Comparison of ENCODE assay signal across 9 cellular contexts in the genomic region with DNA sequence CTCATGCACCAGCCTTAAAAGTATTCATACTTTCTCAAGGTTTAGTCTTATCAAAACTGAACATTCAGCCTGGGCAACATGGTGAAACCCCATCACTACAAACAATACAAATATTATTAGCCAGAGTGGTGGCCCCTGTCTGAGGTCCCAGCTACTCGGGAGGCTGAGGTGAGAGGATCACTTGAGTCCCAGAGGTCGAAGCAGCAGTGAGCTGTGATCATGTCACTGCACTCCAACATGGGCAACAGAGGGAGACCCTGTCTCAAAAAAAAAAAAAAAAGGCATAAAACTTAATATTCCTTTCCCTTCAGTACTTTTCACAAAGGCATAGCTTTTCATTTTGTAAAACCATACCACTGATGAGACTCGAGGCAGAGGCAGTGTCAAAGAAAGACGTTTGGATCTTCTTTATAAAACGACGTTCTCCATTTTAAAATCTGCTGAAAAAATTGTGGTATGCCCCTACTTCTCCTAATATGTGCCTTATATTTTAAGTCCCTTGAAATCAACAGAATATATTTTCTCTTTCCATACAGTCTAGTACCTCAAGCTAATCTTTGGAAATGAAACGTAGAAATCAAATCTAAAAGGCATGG. TPM values are rescaled to one million over a fixed set of nuclear protein-coding genes. Genes with fewer than 3 reads are reported as not detected.
A peak's percentile ranks its signal among the peaks of the same experiment; 100 is the strongest.
DNase-seq lines count a peak whose midpoint lies in the region; ATAC-seq and TF ChIP-seq lines count a peak whose summit lies in the region.
"Had no signal": no experiment of that assay in that cellular context is flagged by ENCODE, and none has a peak within 500 bp of the region (broad histone marks: within the 10 kb centered on the region; RNA-seq: fewer than 3 reads in every experiment).

No MANE protein-coding gene starts in this region.

- H3K27me3 ChIP-seq in GM23248 (replicated peaks; ENCODE audit: insufficient read depth): no peaks in the 10 kb centered on the region
- H3K27me3 ChIP-seq in OCI-LY1 (ENCODE audit: insufficient read depth, low read length): no peaks in the 10 kb centered on the region
- no peaks in the 10 kb centered on the region for H3K27me3 ChIP-seq in mammary epithelial cell (ENCODE audit: insufficient read depth, low read length)
- no peaks in the 10 kb centered on the region for H3K27me3 ChIP-seq in neural progenitor cell

- H3K9ac ChIP-seq in GM23248: peak overlapping the region; percentile 90
- peak overlapping the region; percentile 91 for H3K9ac ChIP-seq in OCI-LY1 (ENCODE audit: low read length)
- peak overlapping the region; percentile 94 for H3K9ac ChIP-seq in mammary epithelial cell (ENCODE audit: insufficient read depth, low read length)
- H3K9ac ChIP-seq in neural progenitor cell: peak overlapping the region; percentile 81

- H3K27me3 Mint-ChIP-seq in neural progenitor cell (ENCODE audit: insufficient read depth, low read depth): peaks cover 6% of the 10 kb centered on the region

- H3K9me3 Mint-ChIP-seq in neural progenitor cell: no peaks in the 10 kb centered on the region

- H3K4me2 ChIP-seq in GM23248 (ENCODE audit: unreplicated experiment) (peak overlapping the region; percentile 98), OCI-LY1 (ENCODE audit: low read length) (peak overlapping the region; percentile 75), mammary epithelial cell (ENCODE audit: insufficient read depth, low read depth, low read length) (peak overlapping the region; percentile 81), neural progenitor cell (peak overlapping the region; percentile 93)

- no peaks in the 10 kb centered on the region for H3K36me3 ChIP-seq in GM23248 (ENCODE audit: low read depth)
- H3K36me3 ChIP-seq in OCI-LY1 (ENCODE audit: insufficient read depth, low read length): peaks cover 25% of the 10 kb centered on the region
- H3K36me3 ChIP-seq in mammary epithelial cell (ENCODE audit: insufficient read depth, low read length): peaks cover 5% of the 10 kb centered on the region
- no peaks in the 10 kb centered on the region for H3K36me3 ChIP-seq in neural progenitor cell

- H3K4me3 ChIP-seq in GM23248: peak overlapping the region; percentile 98
- H3K4me3 ChIP-seq in OCI-LY1 (ENCODE audit: low read depth, low read length, poor library complexity, severe bottlenecking): peak overlapping the region; percentile 94
- H3K4me3 ChIP-seq in mammary epithelial cell (replicated peaks in 1 of 3; ENCODE audit: insufficient read depth in 1 of 3, low read depth in 2 of 3, low read length in 3 of 3): peak overlapping the region; percentile 65 to 90 (median 87)
- H3K4me3 ChIP-seq in neural progenitor cell: peak overlapping the region; percentile 86

- H3K9me3 ChIP-seq in GM23248 (ENCODE audit: low read depth) (no peaks in the 10 kb centered on the region), OCI-LY1 (ENCODE audit: low read length) (no peaks in the 10 kb centered on the region), mammary epithelial cell (replicated peaks; ENCODE audit: insufficient read depth, low read length) (no peaks in the 10 kb centered on the region), neural progenitor cell (ENCODE audit: low read depth) (no peaks in the 10 kb centered on the region)

- H3K4me1 ChIP-seq in GM23248 (ENCODE audit: insufficient read depth) (peaks cover 15% of the 10 kb centered on the region), OCI-LY1 (ENCODE audit: insufficient read depth, low read length, severe bottlenecking) (peaks cover 31% of the 10 kb centered on the region), mammary epithelial cell (ENCODE audit: insufficient read depth, low read length) (peaks cover 8% of the 10 kb centered on the region), neural progenitor cell (peaks cover 17% of the 10 kb centered on the region)

- CTCF ChIA-PET in mammary epithelial cell (lab: Charles Lee; ENCODE audit: low non-redundant PET): interaction anchor here (0.7 kb wide), 1 partner anchor 22 kb away, joined by 9 read pairs; no protein-coding TSS in a partner anchor

- no peak for TF ChIP-seq CTCF in OCI-LY1 (IDR thresholded peaks at IDR 0.05; ENCODE audit: low read length)
- no peak for TF ChIP-seq CTCF in mammary epithelial cell (conservative IDR thresholded peaks at IDR 0.05 in 1 of 2, IDR thresholded peaks at IDR 0.05 in 1 of 2; ENCODE audit: extremely low read depth in 1 of 2, insufficient read depth in 1 of 2, low read depth in 1 of 2, low read length in 2 of 2)
- no peak for TF ChIP-seq CTCF in neural progenitor cell (IDR thresholded peaks at IDR 0.05)

- no TSS peak for BruUV-seq in mammary epithelial cell (replicated peaks; lab: Mats Ljungman, UMichigan)

- in situ Hi-C loops in GM23248 (cut with MboI): no loop called here
- in situ Hi-C loops in mammary epithelial cell (cut with MboI; ENCODE audit: low sequenced_read_pairs in 2 of 2): no loop called here

- H3K27ac Mint-ChIP-seq in neural progenitor cell: no peak overlapping the region

- H2AFZ ChIP-seq in GM23248 (peak overlapping the region; percentile 95), OCI-LY1 (ENCODE audit: low read length) (no peak overlapping the region), mammary epithelial cell (ENCODE audit: low read depth, low read length) (no peak overlapping the region), neural progenitor cell (replicated peaks) (no peak overlapping the region)

- DNase-seq in GM23248 (no peak), mammary epithelial cell (no peak), neural progenitor cell (ENCODE audit: low spot score) (no peak), HPDE6-E6E7 (ENCODE audit: extremely low spot score) (no peak), foreskin melanocyte (no peak)
- DNase-seq: mesendoderm had no signal

- H3K4me3 Mint-ChIP-seq in neural progenitor cell: peak overlapping the region; percentile 97

- H4K20me1 ChIP-seq in GM23248 (ENCODE audit: insufficient read depth) (no peaks in the 10 kb centered on the region), OCI-LY1 (ENCODE audit: insufficient read depth, low read length) (no peaks in the 10 kb centered on the region), mammary epithelial cell (ENCODE audit: insufficient read depth, low read length) (no peaks in the 10 kb centered on the region), neural progenitor cell (ENCODE audit: low read depth) (no peaks in the 10 kb centered on the region)

- H3K4me1 Mint-ChIP-seq in neural progenitor cell: peaks cover 26% of the 10 kb centered on the region

- peaks cover 24% of the 10 kb centered on the region for H3K79me2 ChIP-seq in GM23248 (ENCODE audit: insufficient read depth)
- H3K79me2 ChIP-seq in OCI-LY1 (ENCODE audit: insufficient read depth, low read length): peaks cover 31% of the 10 kb centered on the region
- peaks cover 31% of the 10 kb centered on the region for H3K79me2 ChIP-seq in mammary epithelial cell (ENCODE audit: insufficient read depth, low read length)
- H3K79me2 ChIP-seq in neural progenitor cell (ENCODE audit: low read depth): peaks cover 35% of the 10 kb centered on the region

- no peak for ATAC-seq in GM19395 (IDR thresholded peaks at IDR 0.05; ENCODE audit: unreplicated experiment)
- no peak for ATAC-seq in GM21381 (IDR thresholded peaks at IDR 0.05; ENCODE audit: unreplicated experiment)

- H3K9me2 ChIP-seq in GM23248 (ENCODE audit: insufficient read depth) (no peaks in the 10 kb centered on the region), OCI-LY1 (ENCODE audit: low read depth, low read length) (no peaks in the 10 kb centered on the region)

- H3K27ac ChIP-seq in GM23248 (no peak overlapping the region), OCI-LY1 (ENCODE audit: low read depth, low read length, poor library complexity, severe bottlenecking) (peak overlapping the region; percentile 79), mammary epithelial cell (ENCODE audit: insufficient read depth, low read depth, low read length) (no peak overlapping the region), neural progenitor cell (no peak overlapping the region)

- WGBS in GM23248 (ENCODE audit: low coverage in 1 of 2, low lambda C conversion rate in 2 of 2, missing lambda C conversion rate in 2 of 2), 2 experiments: 64 to 66% methylated on average over 7 of the region's 7 CpGs
- 77% methylated on average over 5 of the region's 7 CpGs for WGBS in mammary epithelial cell (ENCODE audit: low coverage, missing lambda C conversion rate)

- intact Hi-C loops in mammary epithelial cell (cut with micrococcal nuclease): no loop called here

- 0 out of 2 replicates have a peak, but pooled peaks cover 3% of the 10 kb centered on the region for H3F3A ChIP-seq in GM23248 (ENCODE audit: insufficient read depth)
- H3F3A ChIP-seq in OCI-LY1 (ENCODE audit: insufficient read depth, low read length): 0 out of 2 replicates have a peak, but pooled peaks cover 5% of the 10 kb centered on the region
- peaks cover 5% of the 10 kb centered on the region for H3F3A ChIP-seq in neural progenitor cell (ENCODE audit: low read depth)

- dilution Hi-C loops in mammary epithelial cell (cut with HindIII; ENCODE audit: low sequenced_read_pairs): no loop called here

- peaks cover 1% of the 10 kb centered on the region for H3K36me3 Mint-ChIP-seq in neural progenitor cell

RNA-seq across cellular contexts. Expression of gene NSUN6, which starts 1.9 kb away (rescaled TPM):
- total RNA-seq in GM23248 (2014; rRNA removed; shearing (Covaris generic)): 4.1 and 6.1 TPM in 2 replicates
- polyA plus RNA-seq in GM23248 (2016; fragmentation: Nextera tagmentation; extraction: Ambion mirVana): 5.4 and 5.7 TPM in 2 replicates
- 1 to 10 TPM; 8.1 to 8.5 TPM for total RNA-seq in mammary epithelial cell
- 5.5 TPM for polyA plus RNA-seq in mammary epithelial cell
- polyA minus RNA-seq in mammary epithelial cell: 16.1 TPM
- 20.3 and 21.9 TPM in 2 replicates for total RNA-seq in neural progenitor cell (ENCODE audit: low replicate concordance)

RNA-seq across cellular contexts. Expression of gene ARL5B, which starts 9.8 kb away (rescaled TPM):
- total RNA-seq in GM23248 (2014; rRNA removed; shearing (Covaris generic)): 10.7 and 11.8 TPM in 2 replicates
- 5.2 TPM in 2 replicates for polyA plus RNA-seq in GM23248 (2016; fragmentation: Nextera tagmentation; extraction: Ambion mirVana)
- total RNA-seq in mammary epithelial cell: 10 to 100 TPM; 14.1 to 16.8 TPM
- polyA plus RNA-seq in mammary epithelial cell: 3.4 TPM
- 7.2 TPM for polyA minus RNA-seq in mammary epithelial cell
- total RNA-seq in neural progenitor cell (ENCODE audit: low replicate concordance): 73.5 and 108 TPM in 2 replicates
